In the genomic region with DNA sequence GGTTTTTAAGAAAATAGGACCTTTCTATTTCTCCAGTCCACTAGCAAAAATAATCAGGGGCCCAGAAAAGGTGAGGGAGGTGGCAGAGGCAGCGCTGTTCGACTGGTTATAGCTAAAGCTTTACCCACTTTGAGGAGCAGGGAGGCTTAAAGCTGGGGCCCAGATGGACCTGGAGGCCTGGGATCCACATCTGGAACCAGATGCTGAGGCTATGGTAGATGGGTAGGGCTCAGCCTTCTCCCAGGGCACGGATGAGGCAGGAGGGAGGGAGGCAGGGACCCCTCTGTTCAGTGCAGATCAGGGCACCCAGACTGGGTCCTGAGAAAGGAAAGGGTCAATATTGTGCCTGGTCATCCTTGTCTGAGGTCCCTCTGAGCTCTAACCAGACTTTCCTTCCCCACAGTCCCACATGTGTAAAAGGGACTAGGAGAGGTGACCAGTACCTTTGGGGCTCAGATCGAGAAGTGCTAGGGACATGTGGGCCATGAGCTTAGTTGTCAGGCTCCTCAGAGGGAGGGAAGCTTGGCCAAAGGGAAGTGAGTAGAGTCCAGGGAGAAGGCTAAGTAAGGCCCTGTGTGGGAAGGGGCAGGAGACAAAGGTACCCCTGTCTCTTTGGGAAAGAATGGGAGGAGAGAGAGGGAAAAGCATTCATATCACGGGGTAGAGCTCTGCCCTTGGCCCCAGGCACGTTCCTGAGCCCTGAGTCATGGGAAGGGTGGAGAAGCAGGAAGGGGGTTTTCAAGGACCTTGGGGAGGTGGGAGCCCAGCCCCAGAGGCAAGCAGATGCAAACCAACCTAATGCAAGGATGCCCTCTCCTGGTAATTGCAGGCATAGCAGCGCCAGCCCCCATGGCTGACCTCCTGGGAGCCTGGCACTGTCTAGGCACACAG, we compare ENCODE assay signal across 8 cellular contexts. TPM values are rescaled to one million over a fixed set of nuclear protein-coding genes. Genes with fewer than 3 reads are reported as not detected.
A peak's percentile ranks its signal among the peaks of the same experiment; 100 is the strongest.
DNase-seq lines count a peak whose midpoint lies in the region; ATAC-seq and TF ChIP-seq lines count a peak whose summit lies in the region.

No MANE protein-coding gene starts in this region.

- DNase-seq in AG04450 (ENCODE audit: low read depth, low spot score): peak; percentile 93
- DNase-seq in GOT3 (lab: John Stamatoyannopoulos, UW): peak; percentile 49
- DNase-seq in NCI-H345 (lab: John Stamatoyannopoulos, UW): peak; percentile 94
- peak; percentile 94 for DNase-seq in activated CD4-positive, alpha-beta T cell treated with anti-CD3 and anti-CD28 coated beads, Interleukin-2, amount 10 ng/mL, durations not matched to agents 24 days and 14 days
- peak; percentile 87 to 88 for DNase-seq in stimulated activated CD4-positive, alpha-beta T cell treated with anti-CD3 and anti-CD28 coated beads, Interleukin-2, amount 100 ng/mL, for 48 hours

- H3K9me3 ChIP-seq in AG04450 (ENCODE audit: control insufficient read depth, insufficient read depth, low read length) (no peaks in the 10 kb centered on the region), liver (ENCODE audit: control insufficient read depth in 4 of 4, low read length in 3 of 4) (no peaks in the 10 kb centered on the region)

- H3K36me3 Mint-ChIP-seq in activated CD4-positive, alpha-beta T cell treated with anti-CD3 and anti-CD28 coated beads, Interleukin-2, amount 10 ng/mL, durations not matched to agents 24 days and 14 days (ENCODE audit: low read depth): peaks cover 2% of the 10 kb centered on the region
- H3K36me3 Mint-ChIP-seq in dendritic cell treated with granulocyte-macrophage colony-stimulating factor and Interleukin-4, amounts not matched to agents 40 ng/mL and 50 ng/mL, for 4 days (ENCODE audit: low read depth): peaks cover 70% of the 10 kb centered on the region

- peaks cover 8 to 25% (median 12%) of the 10 kb centered on the region in 4 donors for H3K36me3 ChIP-seq in liver (ENCODE audit: control insufficient read depth in 4 of 4, insufficient read depth in 3 of 4, low read depth in 1 of 4, low read length in 3 of 4)

- intact Hi-C loops in activated CD4-positive, alpha-beta T cell treated with anti-CD3 and anti-CD28 coated beads, Interleukin-2, amount 10 ng/mL, durations not matched to agents 24 days and 14 days (cut with micrococcal nuclease): loop anchor here (1.0 kb wide), 2 partner anchors 16 to 40 kb away; no protein-coding TSS in a partner anchor
- intact Hi-C loops in dendritic cell treated with granulocyte-macrophage colony-stimulating factor and Interleukin-4, amounts not matched to agents 40 ng/mL and 50 ng/mL, for 4 days (cut with micrococcal nuclease): loop anchor here (1.0 kb wide), 2 partner anchors 34 to 40 kb away; no protein-coding TSS in a partner anchor

- H3K27me3 ChIP-seq in AG04450 (ENCODE audit: control insufficient read depth, insufficient read depth, low read length): no peaks in the 10 kb centered on the region
- H3K27me3 ChIP-seq in liver (ENCODE audit: control insufficient read depth in 4 of 4, insufficient read depth in 4 of 4, low read length in 3 of 4): no peaks in the 10 kb centered on the region

- H3K4me3 Mint-ChIP-seq in activated CD4-positive, alpha-beta T cell treated with anti-CD3 and anti-CD28 coated beads, Interleukin-2, amount 10 ng/mL, durations not matched to agents 24 days and 14 days: no peak overlapping the region
- peak overlapping the region; percentile 7 for H3K4me3 Mint-ChIP-seq in dendritic cell treated with granulocyte-macrophage colony-stimulating factor and Interleukin-4, amounts not matched to agents 40 ng/mL and 50 ng/mL, for 4 days

- H3K27ac ChIP-seq in AG04450 (ENCODE audit: low read depth, low read length) (peak overlapping the region; percentile 100), liver (ENCODE audit: low read depth in 1 of 2, low read length in 2 of 2) (peak overlapping the region; percentile 31 to 79)

- ATAC-seq in GM18505 (IDR thresholded peaks at IDR 0.05; ENCODE audit: unreplicated experiment): no peak

- H3K9ac ChIP-seq in liver (ENCODE audit: low read depth in 1 of 2, low read length in 2 of 2): no peak overlapping the region

- H3K4me1 ChIP-seq in liver (ENCODE audit: control insufficient read depth in 4 of 4, insufficient read depth in 4 of 4, low read length in 3 of 4): peaks cover 0 to 31% (median 20%) of the 10 kb centered on the region in 4 donors

- no peaks in the 10 kb centered on the region for H3K9me3 Mint-ChIP-seq in activated CD4-positive, alpha-beta T cell treated with anti-CD3 and anti-CD28 coated beads, Interleukin-2, amount 10 ng/mL, durations not matched to agents 24 days and 14 days
- H3K9me3 Mint-ChIP-seq in dendritic cell treated with granulocyte-macrophage colony-stimulating factor and Interleukin-4, amounts not matched to agents 40 ng/mL and 50 ng/mL, for 4 days: no peaks in the 10 kb centered on the region

- H3K4me3 ChIP-seq in AG04450 (ENCODE audit: low read depth, low read length) (peak overlapping the region; percentile 49), liver (ENCODE audit: low read depth in 1 of 3, low read length in 3 of 3) (no peak overlapping the region)

- CTCF ChIA-PET in AG04450 (lab: Charles Lee): interaction anchor here (0.6 to 32.7 kb wide), 17 partner anchors 10 to 168 kb away, joined by 3 to 682 read pairs (median 4); a partner anchor contains a TSS

- H3K4me1 Mint-ChIP-seq in activated CD4-positive, alpha-beta T cell treated with anti-CD3 and anti-CD28 coated beads, Interleukin-2, amount 10 ng/mL, durations not matched to agents 24 days and 14 days: peaks cover 43% of the 10 kb centered on the region
- H3K4me1 Mint-ChIP-seq in dendritic cell treated with granulocyte-macrophage colony-stimulating factor and Interleukin-4, amounts not matched to agents 40 ng/mL and 50 ng/mL, for 4 days (ENCODE audit: low read depth): peaks cover 55% of the 10 kb centered on the region

- H3K27ac Mint-ChIP-seq in activated CD4-positive, alpha-beta T cell treated with anti-CD3 and anti-CD28 coated beads, Interleukin-2, amount 10 ng/mL, durations not matched to agents 24 days and 14 days: peak overlapping the region; percentile 64
- H3K27ac Mint-ChIP-seq in dendritic cell treated with granulocyte-macrophage colony-stimulating factor and Interleukin-4, amounts not matched to agents 40 ng/mL and 50 ng/mL, for 4 days: peak overlapping the region; percentile 95

- 51% methylated on average over 7 of the region's 7 CpGs for WGBS in liver

- no peak for TF ChIP-seq POLR2A in GM18505 (IDR thresholded peaks at IDR 0.05; ENCODE audit: borderline replicate concordance, extremely low read depth, insufficient read depth, insufficient read length)

- peak; percentile 96 to 97 for TF ChIP-seq RAD21 in liver (IDR thresholded peaks at IDR 0.05)

- POLR2A ChIA-PET in AG04450 (lab: Yijun Ruan, JAX): interaction anchor here (0.5 to 5.8 kb wide), 8 partner anchors 11 to 905 kb away, joined by 3 to 125 read pairs (median 4); a partner anchor contains a TSS

- peaks cover 4% of the 10 kb centered on the region for H3K27me3 Mint-ChIP-seq in activated CD4-positive, alpha-beta T cell treated with anti-CD3 and anti-CD28 coated beads, Interleukin-2, amount 10 ng/mL, durations not matched to agents 24 days and 14 days
- peaks cover 38% of the 10 kb centered on the region for H3K27me3 Mint-ChIP-seq in dendritic cell treated with granulocyte-macrophage colony-stimulating factor and Interleukin-4, amounts not matched to agents 40 ng/mL and 50 ng/mL, for 4 days

- peak; percentile 95 for TF ChIP-seq CTCF in AG04450 (IDR thresholded peaks at IDR 0.05; ENCODE audit: low read depth, low read length)
- peak; percentile 98 for TF ChIP-seq CTCF in liver (IDR thresholded peaks at IDR 0.05; ENCODE audit: low read depth, low read length, missing input control)

TF ChIP-seq in liver, 16 proteins besides CTCF, POLR2A, EP300 and RAD21:
- TF ChIP-seq RXRA (IDR thresholded peaks at IDR 0.05) (peak in 1 of 2 donors; percentile 16), JUND (IDR thresholded peaks at IDR 0.05) (peak; percentile 53 to 66), EGR1 (IDR thresholded peaks at IDR 0.05; ENCODE audit: low read depth in 2 of 2) (no peak), NR2F2 (IDR thresholded peaks at IDR 0.05) (peak; percentile 39)
TF ChIP-seq in liver: peak in this region for 3.

RNA-seq across cellular contexts. Expression of a gene that starts 15.4 kb away (rescaled TPM):
- polyA plus RNA-seq in AG04450 (2011; rRNA removed) (365 and 382 TPM in 2 replicates), liver (100 to 1,000 TPM in 1 of 2 donors, 10 to 100 TPM in 1; 60.4 to 105 TPM)
- polyA minus RNA-seq in AG04450 (2011; rRNA and poly(A)+ RNA removed): 379 and 407 TPM in 2 replicates
- total RNA-seq in activated CD4-positive, alpha-beta T cell treated with anti-CD3 and anti-CD28 coated beads, Interleukin-2, amount 10 ng/mL, durations not matched to agents 24 days and 14 days: 105 and 110 TPM in 2 replicates
- total RNA-seq in liver: 100 to 1,000 TPM in 1 of 2 donors, 10 to 100 TPM in 1; 89.4 to 160 TPM

RNA-seq across cellular contexts. Expression of a gene that starts 23.5 kb away (rescaled TPM):
- polyA plus RNA-seq in AG04450 (2011; rRNA removed) (0.58 and 0.60 TPM in 2 replicates), liver (1 to 10 TPM; 1.1 to 1.2 TPM)
- polyA minus RNA-seq in AG04450 (2011; rRNA and poly(A)+ RNA removed): 0.56 and 1.1 TPM in 2 replicates
- 12.1 and 12.7 TPM in 2 replicates for total RNA-seq in activated CD4-positive, alpha-beta T cell treated with anti-CD3 and anti-CD28 coated beads, Interleukin-2, amount 10 ng/mL, durations not matched to agents 24 days and 14 days
- total RNA-seq in liver: 1 to 10 TPM; 2.3 to 3.5 TPM

RNA-seq across cellular contexts. Expression of a gene that starts 47.7 kb away (rescaled TPM):
- polyA plus RNA-seq in AG04450 (2011; rRNA removed) (11.8 and 14.6 TPM in 2 replicates), liver (under 1 TPM; 0.52 to 0.56 TPM)
- 13.9 and 14.3 TPM in 2 replicates for polyA minus RNA-seq in AG04450 (2011; rRNA and poly(A)+ RNA removed)
- 0.24 and 0.84 TPM in 2 replicates for total RNA-seq in activated CD4-positive, alpha-beta T cell treated with anti-CD3 and anti-CD28 coated beads, Interleukin-2, amount 10 ng/mL, durations not matched to agents 24 days and 14 days
- total RNA-seq in liver: 1 to 10 TPM; 1.3 TPM
